ENCODE assay signal across 3 cellular contexts in the genomic region with DNA sequence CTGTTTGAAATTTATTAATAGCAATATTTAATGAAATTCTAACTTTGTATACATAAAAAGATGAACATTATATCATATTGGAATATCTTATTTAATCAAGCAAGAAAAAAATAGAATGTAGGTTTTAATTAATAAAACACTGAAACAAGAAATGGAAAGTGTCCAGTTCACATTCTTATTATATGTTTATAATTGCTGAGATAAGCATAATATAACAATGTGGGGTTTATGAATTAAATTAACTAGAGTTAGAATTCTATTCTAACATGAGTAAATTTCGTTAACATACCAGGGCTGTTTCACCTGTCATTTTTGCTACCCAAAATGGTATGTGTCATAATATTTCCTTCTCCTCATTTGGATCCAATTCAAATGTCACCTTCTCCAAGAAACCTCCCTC.
TF ChIP-seq lines count a peak whose summit lies in the region.

No MANE protein-coding gene starts in this region.

TF ChIP-seq in A549, 52 proteins besides CTCF, POLR2A, EP300 and RAD21:
- TF ChIP-seq MAFK (IDR thresholded peaks at IDR 0.05; ENCODE audit: partially characterized antibody) (peak; percentile 81), SMC3 (IDR thresholded peaks at IDR 0.05) (no peak)

TF ChIP-seq in IMR-90, 13 proteins besides CTCF, POLR2A, EP300 and RAD21:
- no peak for TF ChIP-seq CEBPB (IDR thresholded peaks at IDR 0.05; ENCODE audit: low read depth, low read length)
- no peak for TF ChIP-seq ELK1 (IDR thresholded peaks at IDR 0.05; ENCODE audit: borderline replicate concordance, low read depth, low read length)
- peak; percentile 89 for TF ChIP-seq MAFK (IDR thresholded peaks at IDR 0.05; ENCODE audit: low read depth, low read length)

TF ChIP-seq in K562, 482 proteins besides CTCF, POLR2A, EP300 and RAD21:
- no peak for TF ChIP-seq HCFC1 (IDR thresholded peaks at IDR 0.05; ENCODE audit: low read depth, low read length)
- TF ChIP-seq ZNF316 (IDR thresholded peaks at IDR 0.05): peak; percentile 71
- peak; percentile 56; the same call in 1 of the 2 replicates for TF ChIP-seq MAFF (IDR thresholded peaks at IDR 0.05; ENCODE audit: low read length)
- TF ChIP-seq C11orf30 (IDR thresholded peaks at IDR 0.05; ENCODE audit: low read depth): peak; percentile 39; the same call in 1 of the 2 replicates
- TF ChIP-seq MAFK (IDR thresholded peaks at IDR 0.05; ENCODE audit: low read length): peak; percentile 76
- no peak for TF ChIP-seq E2F3 (CRISPR knock-in tag; IDR thresholded peaks at IDR 0.05)
